Comparison of ENCODE assay signal across 10 cellular contexts in the genomic region with DNA sequence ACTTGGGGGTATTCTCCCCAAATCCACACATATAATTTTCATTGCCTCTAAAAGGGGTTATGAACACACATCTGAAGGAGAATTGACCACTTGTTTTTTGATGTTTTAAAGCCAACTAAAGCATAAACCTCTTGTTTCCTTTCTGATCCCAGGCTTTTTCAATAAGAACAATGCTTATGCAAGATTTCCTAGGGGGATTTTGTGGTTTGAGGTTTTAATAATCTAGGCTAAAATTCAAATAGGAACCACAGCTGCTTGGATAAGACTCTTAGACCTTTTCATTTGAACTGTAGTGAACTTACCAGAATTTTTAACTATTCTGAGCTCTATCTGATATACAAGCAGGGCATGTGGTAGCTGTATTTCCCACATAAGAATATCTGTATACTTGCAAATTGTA.
DNase-seq lines count a peak whose midpoint lies in the region; ATAC-seq, FAIRE-seq and TF ChIP-seq lines count a peak whose summit lies in the region.
"Had no signal": no experiment of that assay in that cellular context is flagged by ENCODE, and none has a peak within 500 bp of the region (broad histone marks: within the 10 kb centered on the region; RNA-seq: fewer than 3 reads in every experiment).

No MANE protein-coding gene starts in this region.

- H3K9me3 ChIP-seq in subcutaneous abdominal adipose tissue (ENCODE audit: control insufficient read depth in 5 of 5, low read length in 5 of 5) (peaks cover 0 to 4% (median 3%) of the 10 kb centered on the region in 5 donors), MG63 (no peaks in the 10 kb centered on the region; the same call in 1 of the 2 replicates)

- H3K9ac ChIP-seq in subcutaneous abdominal adipose tissue (ENCODE audit: low read length in 5 of 5) = no peak overlapping the region

- in situ Hi-C loops in brain microvascular endothelial cell (cut with HindIII; ENCODE audit: low pct_ligation_motif_present, low sequenced_read_pairs) = no loop called here

- no peak for FAIRE-seq in frontal cortex (lab: Jason Lieb, UNC)

- H3K4me1 ChIP-seq in subcutaneous abdominal adipose tissue (ENCODE audit: control insufficient read depth in 5 of 5, insufficient read depth in 5 of 5, low read length in 5 of 5) = peaks cover 0 to 25% (median 15%) of the 10 kb centered on the region in 5 donors

- H3K4me3 ChIP-seq in brain microvascular endothelial cell (ENCODE audit: low read depth, low read length) (no peak overlapping the region), subcutaneous abdominal adipose tissue (ENCODE audit: low read depth in 1 of 5, low read length in 5 of 5) (no peak overlapping the region), MG63 (no peak overlapping the region)

- intact Hi-C loops in left ventricle myocardium superior (cut with micrococcal nuclease) = no loop called here

- TF ChIP-seq CTCF in brain microvascular endothelial cell (IDR thresholded peaks at IDR 0.05; ENCODE audit: low read depth, low read length, missing control alignments) = no peak
- no peak for TF ChIP-seq CTCF in GM10266 (IDR thresholded peaks at IDR 0.05; ENCODE audit: control insufficient read depth, insufficient read depth, low read depth, missing control alignments)

- DNase-seq in ELR (ENCODE audit: low read depth) (peak; percentile 15), brain microvascular endothelial cell (no peak), left ventricle myocardium superior (no peak), frontal cortex (ENCODE audit: low spot score in 2 of 2) (no peak), MG63 (no peak), GM10266 (ENCODE audit: extremely low spot score) (no peak), T-helper 9 cell (no peak)
- DNase-seq: CD4-positive, alpha-beta T cell; right cardiac atrium had no signal

- no peaks in the 10 kb centered on the region for H3K36me3 ChIP-seq in brain microvascular endothelial cell (replicated peaks)
- no peaks in the 10 kb centered on the region for H3K36me3 ChIP-seq in subcutaneous abdominal adipose tissue (ENCODE audit: control insufficient read depth in 5 of 5, insufficient read depth in 5 of 5, low read length in 5 of 5)
- H3K36me3 ChIP-seq in MG63 = no peaks in the 10 kb centered on the region

- ATAC-seq in left ventricle myocardium superior = peak; percentile 65

- H3K27ac ChIP-seq in brain microvascular endothelial cell (peak overlapping the region; percentile 57), subcutaneous abdominal adipose tissue (ENCODE audit: low read depth, low read length) (peak overlapping the region; percentile 8)

- H3K27me3 ChIP-seq in brain microvascular endothelial cell (replicated peaks) (no peaks in the 10 kb centered on the region), subcutaneous abdominal adipose tissue (ENCODE audit: control insufficient read depth in 5 of 5, insufficient read depth in 4 of 5, low read length in 5 of 5) (no peaks in the 10 kb centered on the region), MG63 (no peaks in the 10 kb centered on the region)
